29 cellular contexts compared by ENCODE assay signal in genomic region chr15:95837605-95838004, GRCh38.
"Had no signal": no experiment of that assay in that cellular context is flagged by ENCODE, and none has a peak within 500 bp of the region (broad histone marks: within the 10 kb centered on the region; RNA-seq: fewer than 3 reads in every experiment).

No MANE protein-coding gene starts in this region.

- H3K4me1 ChIP-seq: parathyroid adenoma, psoas muscle, upper lobe of right lung, uterus had no signal

- DNase-seq: naive thymus-derived CD4-positive, alpha-beta T cell; natural killer cell; occipital lobe; ovary; posterior cingulate gyrus; psoas muscle; right cardiac atrium; spleen; stimulated activated CD4-positive, alpha-beta T cell treated with anti-CD3 and anti-CD28 coated beads, Interleukin-12 subunit alpha, Interleukin-12 subunit beta, amount 100 ng/mL, for 4 hours; stimulated activated CD4-positive, alpha-beta T cell treated with anti-CD3 and anti-CD28 coated beads, Interleukin-1b, Interleukin-23, amount 100 ng/mL, for 48 hours; stimulated activated CD4-positive, alpha-beta T cell treated with anti-CD3 and anti-CD28 coated beads, Interleukin-4, amount 100 ng/mL, for 1 hour; stimulated activated CD4-positive, alpha-beta T cell treated with anti-CD3 and anti-CD28 coated beads, Interleukin-4, amount 100 ng/mL, for 4 hours; stimulated activated naive B cell treated with anti-CD40 and anti-IgM and Interleukin-4, amounts not matched to agents 10 μg/mL and 1 μg/mL and 100 μg/mL, for 72 hours; stimulated activated naive CD4-positive, alpha-beta T cell treated with Interleukin-2 at 50 U/mL for 16 hours; stomach; tibial artery; transverse colon; upper lobe of right lung; uterus had no signal

- H3K27me3 Mint-ChIP-seq: progenitor cell of endocrine pancreas; stimulated activated naive B cell treated with anti-CD40 and anti-IgM and Interleukin-4, amounts not matched to agents 10 μg/mL and 1 μg/mL and 100 μg/mL, for 72 hours; stimulated activated naive CD8-positive, alpha-beta T cell treated with anti-CD3 and anti-CD28 coated beads, Interleukin-15, Interleukin-2, amounts not matched to agents 100 ng/mL and 50 ng/mL, for 24 hours; type B pancreatic cell had no signal

- H3K4me3 ChIP-seq: neural progenitor cell, ovary, psoas muscle, skin epidermis, smooth muscle cell, spleen, stomach, tibial artery, transverse colon, upper lobe of right lung, uterus had no signal

- H3K36me3 ChIP-seq: neural progenitor cell, ovary, spleen, stomach, tibial artery, transverse colon, upper lobe of right lung, uterus had no signal

- H3K36me3 Mint-ChIP-seq: natural killer cell; neural progenitor cell; stimulated activated effector memory CD8-positive, alpha-beta T cell treated with anti-CD3 and anti-CD28 coated beads, Interleukin-12 subunit alpha, Interleukin-12 subunit beta, amount 100 ng/mL, for 72 hours; stimulated activated naive B cell treated with anti-CD40 and anti-IgM and Interleukin-4, amounts not matched to agents 10 μg/mL and 1 μg/mL and 100 μg/mL, for 72 hours had no signal

- H3K27ac Mint-ChIP-seq: nephron; neural progenitor cell; progenitor cell of endocrine pancreas; stimulated activated effector memory CD8-positive, alpha-beta T cell treated with anti-CD3 and anti-CD28 coated beads, Interleukin-12 subunit alpha, Interleukin-12 subunit beta, amount 100 ng/mL, for 72 hours; stimulated activated naive B cell treated with anti-CD40 and anti-IgM and Interleukin-4, amounts not matched to agents 10 μg/mL and 1 μg/mL and 100 μg/mL, for 72 hours; stimulated activated naive CD8-positive, alpha-beta T cell treated with anti-CD3 and anti-CD28 coated beads, Interleukin-15, Interleukin-2, amounts not matched to agents 100 ng/mL and 50 ng/mL, for 24 hours; type B pancreatic cell had no signal

- ATAC-seq: naive thymus-derived CD4-positive, alpha-beta T cell; natural killer cell; psoas muscle; right cardiac atrium; sciatic nerve; stimulated activated effector memory CD8-positive, alpha-beta T cell treated with anti-CD3 and anti-CD28 coated beads, Interleukin-12 subunit alpha, Interleukin-12 subunit beta, amount 100 ng/mL, for 72 hours; stimulated activated naive B cell treated with anti-CD40 and anti-IgM and Interleukin-4, amounts not matched to agents 10 μg/mL and 1 μg/mL and 100 μg/mL, for 72 hours; upper lobe of right lung had no signal

- H3K9me3 ChIP-seq: ovary, psoas muscle, spleen, stomach, transverse colon, upper lobe of right lung, uterus had no signal

- H2AFZ ChIP-seq: neural progenitor cell, parathyroid adenoma had no signal

- H3K4me3 Mint-ChIP-seq: nephron; neural progenitor cell; stimulated activated effector memory CD8-positive, alpha-beta T cell treated with anti-CD3 and anti-CD28 coated beads, Interleukin-12 subunit alpha, Interleukin-12 subunit beta, amount 100 ng/mL, for 72 hours; stimulated activated naive B cell treated with anti-CD40 and anti-IgM and Interleukin-4, amounts not matched to agents 10 μg/mL and 1 μg/mL and 100 μg/mL, for 72 hours; stimulated activated naive CD8-positive, alpha-beta T cell treated with anti-CD3 and anti-CD28 coated beads, Interleukin-15, Interleukin-2, amounts not matched to agents 100 ng/mL and 50 ng/mL, for 24 hours; type B pancreatic cell had no signal

- H3K9me3 Mint-ChIP-seq: natural killer cell; nephron; stimulated activated effector memory CD8-positive, alpha-beta T cell treated with anti-CD3 and anti-CD28 coated beads, Interleukin-12 subunit alpha, Interleukin-12 subunit beta, amount 100 ng/mL, for 72 hours; stimulated activated naive B cell treated with anti-CD40 and anti-IgM and Interleukin-4, amounts not matched to agents 10 μg/mL and 1 μg/mL and 100 μg/mL, for 72 hours; stimulated activated naive CD8-positive, alpha-beta T cell treated with anti-CD3 and anti-CD28 coated beads, Interleukin-15, Interleukin-2, amounts not matched to agents 100 ng/mL and 50 ng/mL, for 24 hours; type B pancreatic cell had no signal

- H3K9ac ChIP-seq: neural progenitor cell, parathyroid adenoma had no signal

- H3K4me2 ChIP-seq: neural progenitor cell, smooth muscle cell had no signal

- H3K27me3 ChIP-seq: neural progenitor cell, ovary, spleen, stomach, tibial artery, transverse colon, upper lobe of right lung, uterus had no signal

- H3K4me1 Mint-ChIP-seq: stimulated activated naive B cell treated with anti-CD40 and anti-IgM and Interleukin-4, amounts not matched to agents 10 μg/mL and 1 μg/mL and 100 μg/mL, for 72 hours had no signal

- H3K27ac ChIP-seq: neural progenitor cell, ovary, parathyroid adenoma, psoas muscle, stomach, transverse colon, upper lobe of right lung, uterus had no signal
